ENCODE assay signal across 11 cellular contexts in genomic region chr1:145058184-145058583, GRCh38. TPM values are rescaled to one million over a fixed set of nuclear protein-coding genes. Genes with fewer than 3 reads are reported as not detected.
A peak's percentile ranks its signal among the peaks of the same experiment; 100 is the strongest.
DNase-seq lines count a peak whose midpoint lies in the region; ATAC-seq and TF ChIP-seq lines count a peak whose summit lies in the region.
"Not testable (repeated sequence)": the region's sequence is repeated elsewhere in the genome, so short reads cannot be mapped to it uniquely, and the experiment has no call there.
"Had no signal": no experiment of that assay in that cellular context is flagged by ENCODE, and none has a peak within 500 bp of the region (broad histone marks: within the 10 kb centered on the region; RNA-seq: fewer than 3 reads in every experiment).

No MANE protein-coding gene starts in this region.

- H4K8ac ChIP-seq in IMR-90 (ENCODE audit: low read depth in 2 of 2, low read length in 2 of 2), result not testable (repeated sequence)

- not testable (repeated sequence) for H2BK120ac ChIP-seq in IMR-90 (ENCODE audit: low read depth, low read length)

- TF ChIP-seq POLR2A in IMR-90 (IDR thresholded peaks at IDR 0.05; ENCODE audit: low read depth, low read length), result not testable (repeated sequence)

- H4K5ac ChIP-seq in IMR-90 (ENCODE audit: low read depth, low read length), result not testable (repeated sequence)

- H2BK5ac ChIP-seq in IMR-90 (ENCODE audit: low read depth, low read length, poor library complexity, severe bottlenecking), result not testable (repeated sequence)

- not testable (repeated sequence) for H3K4me1 Mint-ChIP-seq in CD14-positive monocyte

- H3K36me3 ChIP-seq in IMR-90 (ENCODE audit: control insufficient read depth, insufficient read depth, low read length), result not testable (repeated sequence)

- H3K27me3 ChIP-seq in IMR-90 (ENCODE audit: control insufficient read depth, insufficient read depth, low read length), result not testable (repeated sequence)

- not testable (repeated sequence) for TF ChIP-seq RAD21 in IMR-90 (IDR thresholded peaks at IDR 0.05; ENCODE audit: low read length)

- CTCF ChIA-PET in IMR-90 (lab: Yijun Ruan, JAX), result not testable (repeated sequence)

- H2BK15ac ChIP-seq in IMR-90 (ENCODE audit: low read depth, low read length), result not testable (repeated sequence)

- TF ChIP-seq CTCF in CD14-positive monocyte (IDR thresholded peaks at IDR 0.05); IMR-90 (conservative IDR thresholded peaks at IDR 0.05; ENCODE audit: low read depth, low read length): not testable (repeated sequence)

- POLR2A ChIA-PET in IMR-90 (lab: Charles Lee; ENCODE audit: unreplicated experiment), result not testable (repeated sequence)

- H3K27me3 Mint-ChIP-seq in CD14-positive monocyte (ENCODE audit: low read depth in 3 of 3), result not testable (repeated sequence)

- not testable (repeated sequence) for H3K23ac ChIP-seq in IMR-90 (ENCODE audit: low read depth, low read length)

- BruUV-seq in IMR-90 (replicated peaks; lab: Mats Ljungman, UMichigan), result not testable (repeated sequence)

- H3K14ac ChIP-seq in IMR-90 (replicated peaks; ENCODE audit: low read depth, low read length), result not testable (repeated sequence)

- no CpG with 5 or more reads among the region's 3 CpGs for WGBS in IMR-90 (ENCODE audit: extremely low coverage in 2 of 2, insufficient read length in 1 of 2), 2 experiments

- not testable (repeated sequence) for H3K4me3 Mint-ChIP-seq in CD14-positive monocyte

- not testable (repeated sequence) for H3K9me1 ChIP-seq in IMR-90 (ENCODE audit: insufficient read depth, low read length)

- peak; percentile 36 for DNase-seq in CD14-positive monocyte (ENCODE audit: low spot score)
- not testable (repeated sequence) for DNase-seq in IMR-90; sciatic nerve (ENCODE audit: low spot score)

- H3K9me3 Mint-ChIP-seq in CD14-positive monocyte, result not testable (repeated sequence)

- peak; percentile 50 for ATAC-seq in GM18909 (IDR thresholded peaks at IDR 0.05; ENCODE audit: poor library complexity, unreplicated experiment)
- ATAC-seq in GM21528 (IDR thresholded peaks at IDR 0.05; ENCODE audit: low FRiP score, unreplicated experiment), result peak; percentile 49
- peak; percentile 38 for ATAC-seq in HG02763 (IDR thresholded peaks at IDR 0.05; ENCODE audit: unreplicated experiment)
- peak; percentile 31 for ATAC-seq in HG03108 (IDR thresholded peaks at IDR 0.05; ENCODE audit: unreplicated experiment)
- ATAC-seq in IMR-90 (ENCODE audit: low read depth), result peak; percentile 57
- ATAC-seq in esophagus mucosa, result peak; percentile 27
- peak; percentile 55 for ATAC-seq in sciatic nerve

- not testable (repeated sequence) for H3K27ac Mint-ChIP-seq in CD14-positive monocyte

- not testable (repeated sequence) for H3K4me2 ChIP-seq in IMR-90 (ENCODE audit: low read depth, low read length)

- not testable (repeated sequence) for H3K79me1 ChIP-seq in IMR-90 (ENCODE audit: low read depth in 1 of 2, low read length in 2 of 2)

- not testable (repeated sequence) for H2AK5ac ChIP-seq in IMR-90 (ENCODE audit: low read depth, low read length)

- not testable (repeated sequence) for H4K91ac ChIP-seq in IMR-90 (ENCODE audit: insufficient read depth, low read depth, low read length)

- dilution Hi-C loops in IMR-90 (cut with HindIII; ENCODE audit: low sequenced_read_pairs, unreplicated experiment), result not testable (repeated sequence)

- intact Hi-C loops in CD14-positive monocyte (cut with micrococcal nuclease); IMR-90 (cut with micrococcal nuclease); sciatic nerve (cut with DNase I): not testable (repeated sequence)

- not testable (repeated sequence) for H3K56ac ChIP-seq in IMR-90 (ENCODE audit: extremely low read depth, insufficient read depth, low read length)

- not testable (repeated sequence) for H3K9ac ChIP-seq in IMR-90 (ENCODE audit: low read depth, low read length)

- H2AK9ac ChIP-seq in IMR-90 (replicated peaks; ENCODE audit: low read depth, low read length, poor library complexity), result not testable (repeated sequence)

- in situ Hi-C loops in IMR-90 (cut with MboI; ENCODE audit: low sequenced_read_pairs), result not testable (repeated sequence)

- H3K18ac ChIP-seq in IMR-90 (ENCODE audit: low read depth, low read length), result not testable (repeated sequence)

- not testable (repeated sequence) for H3K27ac ChIP-seq in IMR-90 (ENCODE audit: insufficient read depth, low read length)

- not testable (repeated sequence) for H3K36me3 Mint-ChIP-seq in CD14-positive monocyte

- not testable (repeated sequence) for H3K4ac ChIP-seq in IMR-90 (ENCODE audit: low read depth, low read length)

- H2BK20ac ChIP-seq in IMR-90 (ENCODE audit: low read depth, low read length), result not testable (repeated sequence)

- not testable (repeated sequence) for H3K4me1 ChIP-seq in IMR-90 (ENCODE audit: control insufficient read depth, insufficient read depth, low read length)

- not testable (repeated sequence) for H4K20me1 ChIP-seq in IMR-90 (ENCODE audit: insufficient read depth, low read length)

- not testable (repeated sequence) for H3K9me3 ChIP-seq in IMR-90 (ENCODE audit: control insufficient read depth, insufficient read depth, low read length)

- H3K4me3 ChIP-seq in IMR-90 (ENCODE audit: insufficient read depth, low read depth, low read length), result not testable (repeated sequence)

- not testable (repeated sequence) for H2AFZ ChIP-seq in IMR-90 (replicated peaks; ENCODE audit: low read length, poor library complexity)

RNA-seq across cellular contexts. Expression of gene SRGAP2B, which starts 36.9 kb away (rescaled TPM):
- polyA plus RNA-seq in CD14-positive monocyte, result 1 to 10 TPM; 5.8 to 7.0 TPM
- total RNA-seq in IMR-90 (2012; rRNA removed), result 50.7 and 69.2 TPM in 2 replicates
- polyA plus RNA-seq in IMR-90 (2012; rRNA removed), result 14.3 and 15.9 TPM in 2 replicates
- 4.6 and 17.7 TPM in 2 replicates for polyA plus RNA-seq in IMR-90 (2012; cell fraction: cytosol; rRNA removed)
- 6.1 and 23.9 TPM in 2 replicates for polyA plus RNA-seq in IMR-90 (2012; cell fraction: nucleus; rRNA removed; ENCODE audit: low replicate concordance)
- 25.9 TPM for total RNA-seq in esophagus mucosa
- 89.4 TPM for total RNA-seq in sciatic nerve

RNA-seq across cellular contexts. Expression of gene FAM72D, which starts 37.6 kb away (rescaled TPM):
- polyA plus RNA-seq in CD14-positive monocyte, result under 1 TPM; 0.48 to 0.79 TPM
- total RNA-seq in IMR-90 (2012; rRNA removed), result 0.72 and 0.83 TPM in 2 replicates
- 1.2 and 1.4 TPM in 2 replicates for polyA plus RNA-seq in IMR-90 (2012; rRNA removed)
- polyA plus RNA-seq in IMR-90 (2012; cell fraction: cytosol; rRNA removed), result 0.20 and 0.37 TPM in 2 replicates
- polyA plus RNA-seq in IMR-90 (2012; cell fraction: nucleus; rRNA removed; ENCODE audit: low replicate concordance), result 0.18 and 1.3 TPM in 2 replicates
- total RNA-seq in esophagus mucosa, result 2.8 TPM
- total RNA-seq in sciatic nerve, result 0.40 TPM
- total RNA-seq: CD4-positive, alpha-beta memory T cell; Right ventricle myocardium inferior; transverse colon had no signal
- polyA plus RNA-seq: CD4-positive, alpha-beta memory T cell had no signal
